Comparison of ENCODE assay signal across 8 cellular contexts in the genomic region with DNA sequence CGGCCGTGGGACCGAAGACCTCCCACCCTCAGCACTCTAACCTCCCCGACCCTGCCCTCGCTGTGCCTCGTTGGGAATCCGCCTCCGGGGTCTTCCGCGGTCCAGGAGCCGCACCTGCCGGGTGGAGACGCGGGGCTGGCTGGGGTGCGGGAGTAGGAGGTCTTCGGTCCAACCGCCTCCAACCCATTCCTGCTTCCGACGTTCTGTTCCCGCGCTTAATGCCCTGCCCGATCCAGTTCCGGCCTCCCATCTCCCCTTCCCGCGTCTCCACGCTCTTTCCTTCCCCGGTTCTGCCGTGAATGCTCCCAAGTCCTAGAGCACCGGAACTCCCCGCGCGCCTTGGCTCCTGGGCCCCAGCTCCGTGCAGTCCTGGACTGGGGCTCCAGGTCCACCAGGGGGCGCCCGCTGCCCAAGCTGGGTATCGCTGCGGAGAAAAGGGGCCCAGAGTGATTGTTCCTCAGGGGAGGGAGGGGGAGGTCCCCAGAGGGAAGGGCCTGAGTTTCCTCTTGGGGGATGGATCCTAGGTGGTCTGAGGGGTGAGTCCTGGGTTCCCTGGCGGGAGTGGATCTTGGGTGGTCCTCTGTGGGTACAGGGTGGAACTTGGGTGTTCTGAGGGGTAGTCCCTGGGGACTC. TPM values are rescaled to one million over a fixed set of nuclear protein-coding genes. Genes with fewer than 3 reads are reported as not detected.
A peak's percentile ranks its signal among the peaks of the same experiment; 100 is the strongest.
DNase-seq lines count a peak whose midpoint lies in the region; ATAC-seq lines count a peak whose summit lies in the region.

No MANE protein-coding gene starts in this region.

- H3K4me1 Mint-ChIP-seq in activated naive CD4-positive, alpha-beta T cell treated with anti-CD3 and anti-CD28 coated beads for 36 hours (ENCODE audit: low read depth): peaks cover 27% of the 10 kb centered on the region

- no peaks in the 10 kb centered on the region for H3K9me2 ChIP-seq in Karpas-422 (replicated peaks; ENCODE audit: insufficient read depth, low read length)

- no peaks in the 10 kb centered on the region for H3K36me3 Mint-ChIP-seq in activated naive CD4-positive, alpha-beta T cell treated with anti-CD3 and anti-CD28 coated beads for 36 hours (ENCODE audit: low read depth)

- peak; percentile 44 for ATAC-seq in GM21447 (IDR thresholded peaks at IDR 0.05; ENCODE audit: unreplicated experiment)

- in situ Hi-C loops in SK-MEL-5 (cut with HindIII; ENCODE audit: low pct_unique_long_range_greater_than_20kb, low sequenced_read_pairs): no loop called here

- H3K79me2 ChIP-seq in Karpas-422 (ENCODE audit: low read length): no peaks in the 10 kb centered on the region

- no peak overlapping the region for H3K27ac ChIP-seq in Karpas-422 (ENCODE audit: low read length)

- no peaks in the 10 kb centered on the region for H3K9me3 ChIP-seq in Karpas-422 (ENCODE audit: low read length)

- H3K9ac ChIP-seq in Karpas-422 (ENCODE audit: low read length): peak overlapping the region; percentile 73

- H3K4me1 ChIP-seq in Karpas-422 (ENCODE audit: low read length): peaks cover 26% of the 10 kb centered on the region

- H3K9me3 Mint-ChIP-seq in activated naive CD4-positive, alpha-beta T cell treated with anti-CD3 and anti-CD28 coated beads for 36 hours: no peaks in the 10 kb centered on the region

- H2AFZ ChIP-seq in Karpas-422 (ENCODE audit: low read length): peak overlapping the region; percentile 99

- CTCF ChIA-PET in activated naive CD4-positive, alpha-beta T cell treated with anti-CD3 and anti-CD28 coated beads for 36 hours (lab: Charles Lee): interaction anchor here (0.6 to 2.7 kb wide), 22 partner anchors 9 to 373 kb away, joined by 3 to 17 read pairs (median 4); a partner anchor contains a TSS

- H3K36me3 ChIP-seq in Karpas-422 (ENCODE audit: insufficient read depth, low read length): no peaks in the 10 kb centered on the region

- H3K27me3 Mint-ChIP-seq in activated naive CD4-positive, alpha-beta T cell treated with anti-CD3 and anti-CD28 coated beads for 36 hours (ENCODE audit: low read depth): no peaks in the 10 kb centered on the region

- DNase-seq in COLO668 (lab: John Stamatoyannopoulos, UW; ENCODE audit: unreplicated experiment) (peak; percentile 84), Karpas-422 (peak; percentile 96), SK-MEL-5 (ENCODE audit: low read depth, low spot score) (peak; percentile 87), germinal center (ENCODE audit: low spot score) (peak; percentile 92), non-pigmented ciliary epithelial cell (ENCODE audit: low read depth) (peak; percentile 30), stromal cell of bone marrow (ENCODE audit: low read depth) (peak; percentile 68)
- DNase-seq in activated naive CD4-positive, alpha-beta T cell treated with anti-CD3 and anti-CD28 coated beads for 36 hours: peak; percentile 96

- H3K4me3 Mint-ChIP-seq in activated naive CD4-positive, alpha-beta T cell treated with anti-CD3 and anti-CD28 coated beads for 36 hours: peak overlapping the region; percentile 89

- intact Hi-C loops in activated naive CD4-positive, alpha-beta T cell treated with anti-CD3 and anti-CD28 coated beads for 36 hours (cut with micrococcal nuclease): loop anchor here (1.0 to 5.0 kb wide), 9 partner anchors 14 to 347 kb away; a partner anchor contains a TSS

- peak overlapping the region; percentile 75 for H3K4me3 ChIP-seq in Karpas-422 (ENCODE audit: low read length)

- H3K27me3 ChIP-seq in Karpas-422 (ENCODE audit: low read length): no peaks in the 10 kb centered on the region

- H4K20me1 ChIP-seq in Karpas-422 (ENCODE audit: insufficient read depth, low read depth, low read length): no peaks in the 10 kb centered on the region

- H3K27ac Mint-ChIP-seq in activated naive CD4-positive, alpha-beta T cell treated with anti-CD3 and anti-CD28 coated beads for 36 hours: peak overlapping the region; percentile 80

- peak overlapping the region; percentile 90 for H3K4me2 ChIP-seq in Karpas-422 (ENCODE audit: low read depth, low read length, poor library complexity, severe bottlenecking)

RNA-seq across cellular contexts. Expression of a gene that starts 14.1 kb away (rescaled TPM):
- 10.3 and 14.5 TPM in 2 replicates for total RNA-seq in Karpas-422 (2014; rRNA removed; shearing (Covaris generic); ENCODE audit: low replicate concordance)
- 10.9 and 13.7 TPM in 2 replicates for total RNA-seq in SK-MEL-5 (2014; rRNA removed; shearing (Covaris generic))
- polyA plus RNA-seq in SK-MEL-5 (2015; cell fraction: cytosol; rRNA removed): 11.1 and 11.4 TPM in 2 replicates
- 5.9 and 8.4 TPM in 2 replicates for polyA plus RNA-seq in SK-MEL-5 (2015; cell fraction: nucleus; rRNA removed)
- 1 to 10 TPM; 1.3 to 1.5 TPM for total RNA-seq in activated naive CD4-positive, alpha-beta T cell treated with anti-CD3 and anti-CD28 coated beads for 36 hours

RNA-seq across cellular contexts. Expression of a gene that starts 14.7 kb away (rescaled TPM):
- total RNA-seq in Karpas-422 (2014; rRNA removed; shearing (Covaris generic); ENCODE audit: low replicate concordance): 0.45 and 0.83 TPM in 2 replicates
- total RNA-seq in SK-MEL-5 (2014; rRNA removed; shearing (Covaris generic)): 19.8 and 24.0 TPM in 2 replicates
- polyA plus RNA-seq in SK-MEL-5 (2015; cell fraction: cytosol; rRNA removed): 197 and 275 TPM in 2 replicates
- polyA plus RNA-seq in SK-MEL-5 (2015; cell fraction: nucleus; rRNA removed): 35.1 and 72.8 TPM in 2 replicates
- total RNA-seq in activated naive CD4-positive, alpha-beta T cell treated with anti-CD3 and anti-CD28 coated beads for 36 hours: 1 to 10 TPM; 6.4 to 7.0 TPM

RNA-seq across cellular contexts. Expression of a gene that starts 35.2 kb away (rescaled TPM):
- 19.2 and 32.0 TPM in 2 replicates for total RNA-seq in Karpas-422 (2014; rRNA removed; shearing (Covaris generic); ENCODE audit: low replicate concordance)
- total RNA-seq in SK-MEL-5 (2014; rRNA removed; shearing (Covaris generic)): not detected in 2 replicates
- 0.06 TPM in 1 of 2 replicates, not detected in the other for polyA plus RNA-seq in SK-MEL-5 (2015; cell fraction: cytosol; rRNA removed)
- polyA plus RNA-seq in SK-MEL-5 (2015; cell fraction: nucleus; rRNA removed): 0.07 TPM in 1 of 2 replicates, not detected in the other
- total RNA-seq in activated naive CD4-positive, alpha-beta T cell treated with anti-CD3 and anti-CD28 coated beads for 36 hours: 10 to 100 TPM; 55.7 to 57.9 TPM

RNA-seq across cellular contexts. Expression of a gene that starts 52.7 kb away (rescaled TPM):
- total RNA-seq in Karpas-422 (2014; rRNA removed; shearing (Covaris generic); ENCODE audit: low replicate concordance): 0.34 TPM in 1 of 2 replicates, not detected in the other
- total RNA-seq in SK-MEL-5 (2014; rRNA removed; shearing (Covaris generic)): 0.24 and 0.58 TPM in 2 replicates
- polyA plus RNA-seq in SK-MEL-5 (2015; cell fraction: cytosol; rRNA removed): 0.57 TPM in 1 of 2 replicates, not detected in the other
- not detected in 2 replicates for polyA plus RNA-seq in SK-MEL-5 (2015; cell fraction: nucleus; rRNA removed)
- total RNA-seq in activated naive CD4-positive, alpha-beta T cell treated with anti-CD3 and anti-CD28 coated beads for 36 hours: 1 to 10 TPM; 1.2 to 1.4 TPM

RNA-seq across cellular contexts. Expression of a gene that starts 57.2 kb away (rescaled TPM):
- total RNA-seq in Karpas-422 (2014; rRNA removed; shearing (Covaris generic); ENCODE audit: low replicate concordance): 32.1 and 44.7 TPM in 2 replicates
- total RNA-seq in SK-MEL-5 (2014; rRNA removed; shearing (Covaris generic)): 48.3 and 49.6 TPM in 2 replicates
- polyA plus RNA-seq in SK-MEL-5 (2015; cell fraction: cytosol; rRNA removed): 73.0 and 80.1 TPM in 2 replicates
- 25.2 and 28.1 TPM in 2 replicates for polyA plus RNA-seq in SK-MEL-5 (2015; cell fraction: nucleus; rRNA removed)
- 10 to 100 TPM; 16.2 to 18.2 TPM for total RNA-seq in activated naive CD4-positive, alpha-beta T cell treated with anti-CD3 and anti-CD28 coated beads for 36 hours

Comparison
In these comparisons a context has a peak if more than half of its experiments do, and no peak if none do; other contexts are left out.
1. DNase-seq: peak in every context shown above with its lines; median percentile 96 in Karpas-422; 96 in activated naive CD4-positive, alpha-beta T cell treated with anti-CD3 and anti-CD28 coated beads for 36 hours; 92 in germinal center; 87 in SK-MEL-5; 84 in COLO668; 68 in stromal cell of bone marrow; 30 in non-pigmented ciliary epithelial cell.
2. RNA of a gene that starts 35.2 kb away (total RNA-seq): 55.7 to 57.9 TPM in activated naive CD4-positive, alpha-beta T cell treated with anti-CD3 and anti-CD28 coated beads for 36 hours and 19.2 to 32.0 TPM in Karpas-422; not detected in SK-MEL-5; every median in the first group is over 10 times any median in the second.